Comparison of ENCODE assay signal across 1 cellular context in genomic region chr11:119335091-119335654, GRCh38.
TF ChIP-seq lines count a peak whose summit lies in the region.

No MANE protein-coding gene starts in this region.

TF ChIP-seq in K562, 482 proteins besides CTCF, POLR2A, EP300 and RAD21:
- TF ChIP-seq KAT7 (CRISPR knock-in tag; IDR thresholded peaks at IDR 0.05; ENCODE audit: borderline replicate concordance) (0 out of 2 replicates have a peak, but pooled peaks have one; percentile 38), ZNF408 (CRISPR knock-in tag; IDR thresholded peaks at IDR 0.05; ENCODE audit: low read depth) (no peak), FOXA3 (CRISPR knock-in tag; conservative IDR thresholded peaks at IDR 0.05 in 1 of 2, IDR thresholded peaks at IDR 0.05 in 1 of 2) (0 out of 4 replicates have a peak, but pooled peaks of 1 of the 2 experiments have one; percentile 23), CSDE1 (IDR thresholded peaks at IDR 0.05) (0 out of 4 replicates have a peak, but pooled peaks of 1 of the 2 experiments have one; percentile 16)
